In genomic region chr6:26569433-26569764, GRCh38 we compare ENCODE assay signal across 8 cellular contexts. TPM values are rescaled to one million over a fixed set of nuclear protein-coding genes. Genes with fewer than 3 reads are reported as not detected.
A peak's percentile ranks its signal among the peaks of the same experiment; 100 is the strongest.
DNase-seq lines count a peak whose midpoint lies in the region; ATAC-seq, FAIRE-seq and TF ChIP-seq lines count a peak whose summit lies in the region.

No MANE protein-coding gene starts in this region.

- H3K36me3 ChIP-seq in GM23248 (ENCODE audit: low read depth): no peaks in the 10 kb centered on the region

- H3F3A ChIP-seq in GM23248 (ENCODE audit: insufficient read depth): peaks cover 23% of the 10 kb centered on the region

- WGBS in GM23248 (ENCODE audit: low coverage in 1 of 2, low lambda C conversion rate in 2 of 2, missing lambda C conversion rate in 2 of 2), 2 experiments: 0% methylated on average over 2 of the region's 2 CpGs

- no peaks in the 10 kb centered on the region for H3K27me3 Mint-ChIP-seq in activated naive CD8-positive, alpha-beta T cell treated with anti-CD3 and anti-CD28 coated beads, Interleukin-2, amount 10 ng/mL, durations not matched to agents 7 days and 5 days
- H3K27me3 Mint-ChIP-seq in memory B cell: no peaks in the 10 kb centered on the region

- peaks cover 2% of the 10 kb centered on the region for H3K36me3 Mint-ChIP-seq in activated naive CD8-positive, alpha-beta T cell treated with anti-CD3 and anti-CD28 coated beads, Interleukin-2, amount 10 ng/mL, durations not matched to agents 7 days and 5 days
- peaks cover 2% of the 10 kb centered on the region for H3K36me3 Mint-ChIP-seq in memory B cell

- no peaks in the 10 kb centered on the region for H3K4me1 ChIP-seq in GM23248 (ENCODE audit: insufficient read depth)

- no peak for TF ChIP-seq CTCF in AG09309 (IDR thresholded peaks at IDR 0.05; ENCODE audit: control insufficient read depth, insufficient read depth, low read depth, low read length, missing control alignments)

- peak overlapping the region; percentile 95 for H2AFZ ChIP-seq in GM23248

- in situ Hi-C loops in GM23248 (cut with MboI): no loop called here

- H3K4me3 ChIP-seq in AG09309 (ENCODE audit: control insufficient read depth, low read depth, low read length): peak overlapping the region; percentile 46
- H3K4me3 ChIP-seq in GM23248: peak overlapping the region; percentile 83

- no peaks in the 10 kb centered on the region for H3K9me2 ChIP-seq in GM23248 (ENCODE audit: insufficient read depth)

- H3K9ac ChIP-seq in GM23248: peak overlapping the region; percentile 71

- peak overlapping the region; percentile 84 for H3K4me2 ChIP-seq in GM23248 (ENCODE audit: unreplicated experiment)

- H3K27ac Mint-ChIP-seq in activated naive CD8-positive, alpha-beta T cell treated with anti-CD3 and anti-CD28 coated beads, Interleukin-2, amount 10 ng/mL, durations not matched to agents 7 days and 5 days: peak overlapping the region; percentile 93
- H3K27ac Mint-ChIP-seq in memory B cell: peak overlapping the region; percentile 100

- FAIRE-seq in RCC 7860 (lab: Jason Lieb, UNC): no peak

- no peaks in the 10 kb centered on the region for H3K9me3 ChIP-seq in GM23248 (ENCODE audit: low read depth)

- H4K20me1 ChIP-seq in GM23248 (ENCODE audit: insufficient read depth): no peaks in the 10 kb centered on the region

- POLR2A ChIA-PET in activated naive CD8-positive, alpha-beta T cell treated with anti-CD3 and anti-CD28 coated beads, Interleukin-2, amount 10 ng/mL, durations not matched to agents 7 days and 5 days (lab: Charles Lee): interaction anchor here (1.1 to 1.8 kb wide), 6 partner anchors 15 to 236 kb away, joined by 3 to 7 read pairs (median 4); no protein-coding TSS in a partner anchor

- H3K4me1 Mint-ChIP-seq in activated naive CD8-positive, alpha-beta T cell treated with anti-CD3 and anti-CD28 coated beads, Interleukin-2, amount 10 ng/mL, durations not matched to agents 7 days and 5 days: peaks cover 28% of the 10 kb centered on the region
- peaks cover 15% of the 10 kb centered on the region for H3K4me1 Mint-ChIP-seq in memory B cell

- no peaks in the 10 kb centered on the region for H3K79me2 ChIP-seq in GM23248 (ENCODE audit: insufficient read depth)

- DNase-seq in AG09309 (ENCODE audit: low read depth) (no peak), GM23248 (no peak), memory B cell (ENCODE audit: low spot score in 2 of 2) (no peak), dedifferentiated amniotic fluid mesenchymal stem cell (ENCODE audit: extremely low spot score) (no peak), HuH-7 (ENCODE audit: low spot score) (no peak), RCC 7860 (ENCODE audit: low spot score) (no peak)
- no peak for DNase-seq in activated naive CD8-positive, alpha-beta T cell treated with anti-CD3 and anti-CD28 coated beads, Interleukin-2, amount 10 ng/mL, durations not matched to agents 7 days and 5 days

- H3K9me3 Mint-ChIP-seq in activated naive CD8-positive, alpha-beta T cell treated with anti-CD3 and anti-CD28 coated beads, Interleukin-2, amount 10 ng/mL, durations not matched to agents 7 days and 5 days: no peaks in the 10 kb centered on the region
- H3K9me3 Mint-ChIP-seq in memory B cell: no peaks in the 10 kb centered on the region

- H3K27ac ChIP-seq in GM23248: peak overlapping the region; percentile 40

- peak overlapping the region; percentile 96 for H3K4me3 Mint-ChIP-seq in activated naive CD8-positive, alpha-beta T cell treated with anti-CD3 and anti-CD28 coated beads, Interleukin-2, amount 10 ng/mL, durations not matched to agents 7 days and 5 days
- H3K4me3 Mint-ChIP-seq in memory B cell: peak overlapping the region; percentile 89

- no peak for ATAC-seq in activated naive CD8-positive, alpha-beta T cell treated with anti-CD3 and anti-CD28 coated beads, Interleukin-2, amount 10 ng/mL, durations not matched to agents 7 days and 5 days (ENCODE audit: low read depth)
- ATAC-seq in memory B cell (ENCODE audit: low read depth) (no peak), HG03280 (IDR thresholded peaks at IDR 0.05; ENCODE audit: unreplicated experiment) (no peak)

- H3K27me3 ChIP-seq in GM23248 (replicated peaks; ENCODE audit: insufficient read depth): no peaks in the 10 kb centered on the region

RNA-seq across cellular contexts. Expression of gene ABT1, which starts 27.4 kb away (rescaled TPM):
- 10.9 and 12.9 TPM in 2 replicates for total RNA-seq in GM23248 (2014; rRNA removed; shearing (Covaris generic))
- 17.3 and 17.6 TPM in 2 replicates for polyA plus RNA-seq in GM23248 (2016; fragmentation: Nextera tagmentation; extraction: Ambion mirVana)
- 10 to 100 TPM; 28.3 to 31.7 TPM for total RNA-seq in activated naive CD8-positive, alpha-beta T cell treated with anti-CD3 and anti-CD28 coated beads, Interleukin-2, amount 10 ng/mL, durations not matched to agents 7 days and 5 days

RNA-seq across cellular contexts. Expression of gene HMGN4, which starts 31.2 kb away (rescaled TPM):
- 81.6 and 87.2 TPM in 2 replicates for total RNA-seq in GM23248 (2014; rRNA removed; shearing (Covaris generic))
- polyA plus RNA-seq in GM23248 (2016; fragmentation: Nextera tagmentation; extraction: Ambion mirVana): 67.1 and 70.8 TPM in 2 replicates
- 10 to 100 TPM; 83.1 to 86.4 TPM for total RNA-seq in activated naive CD8-positive, alpha-beta T cell treated with anti-CD3 and anti-CD28 coated beads, Interleukin-2, amount 10 ng/mL, durations not matched to agents 7 days and 5 days
